ENCODE assay signal across 1 cellular context in genomic region chr1:156056326-156056849, GRCh38.
TF ChIP-seq lines count a peak whose summit lies in the region.

No MANE protein-coding gene starts in this region.

TF ChIP-seq in GM12878, 131 proteins besides CTCF, POLR2A, EP300 and RAD21:
- TF ChIP-seq E4F1 (IDR thresholded peaks at IDR 0.05; ENCODE audit: borderline replicate concordance, partially characterized antibody), result no peak
- TF ChIP-seq BMI1 (IDR thresholded peaks at IDR 0.05; ENCODE audit: borderline replicate concordance), result no peak
